In the genomic region with DNA sequence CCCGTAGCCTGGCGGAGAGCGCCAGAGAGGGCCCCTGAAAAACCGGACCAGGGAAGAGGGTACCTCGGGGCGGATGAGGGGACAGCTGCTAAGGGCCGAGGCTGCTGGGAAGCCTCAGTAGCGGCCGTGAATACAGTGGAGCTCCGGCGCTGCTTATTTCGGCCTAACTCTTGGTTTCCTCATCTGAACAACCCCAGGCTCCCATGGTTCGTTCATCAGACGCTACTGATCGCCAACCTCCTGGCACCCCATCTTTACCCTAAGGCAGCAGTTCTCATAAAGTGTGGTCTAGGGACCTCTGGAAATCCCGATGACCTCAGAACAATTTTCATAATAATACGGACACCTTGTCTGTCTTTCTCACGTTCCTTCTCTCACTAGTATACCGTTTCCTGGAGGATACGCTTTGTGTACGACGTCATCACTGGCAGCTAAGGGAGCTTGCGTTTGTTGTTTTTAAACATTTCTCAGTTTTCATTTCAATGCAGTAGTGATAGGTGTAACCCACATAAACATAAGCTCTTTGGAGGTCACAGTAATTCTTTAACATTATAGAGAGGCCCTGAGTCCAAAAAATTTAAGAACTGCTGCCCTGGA, we compare ENCODE assay signal across 1 cellular context.
TF ChIP-seq lines count a peak whose summit lies in the region.

No MANE protein-coding gene starts in this region.

TF ChIP-seq in GM12878, 131 proteins besides CTCF, POLR2A, EP300 and RAD21 (continued from another document):
- TF ChIP-seq ZNF384 (IDR thresholded peaks at IDR 0.05; ENCODE audit: borderline replicate concordance, low read depth, low read length) (no peak), IKZF1 (conservative IDR thresholded peaks at IDR 0.05) (0 out of 2 replicates have a peak, but pooled peaks have one; percentile 26), JUND (IDR thresholded peaks at IDR 0.05; ENCODE audit: low read depth, low read length) (no peak), ZZZ3 (IDR thresholded peaks at IDR 0.05; ENCODE audit: control insufficient read depth, insufficient read length, low read depth) (no peak), TBL1XR1 (IDR thresholded peaks at IDR 0.05; ENCODE audit: low read depth, low read length) (no peak), RB1 (IDR thresholded peaks at IDR 0.05; ENCODE audit: borderline replicate concordance) (no peak)
- TF ChIP-seq, protein P1, sequence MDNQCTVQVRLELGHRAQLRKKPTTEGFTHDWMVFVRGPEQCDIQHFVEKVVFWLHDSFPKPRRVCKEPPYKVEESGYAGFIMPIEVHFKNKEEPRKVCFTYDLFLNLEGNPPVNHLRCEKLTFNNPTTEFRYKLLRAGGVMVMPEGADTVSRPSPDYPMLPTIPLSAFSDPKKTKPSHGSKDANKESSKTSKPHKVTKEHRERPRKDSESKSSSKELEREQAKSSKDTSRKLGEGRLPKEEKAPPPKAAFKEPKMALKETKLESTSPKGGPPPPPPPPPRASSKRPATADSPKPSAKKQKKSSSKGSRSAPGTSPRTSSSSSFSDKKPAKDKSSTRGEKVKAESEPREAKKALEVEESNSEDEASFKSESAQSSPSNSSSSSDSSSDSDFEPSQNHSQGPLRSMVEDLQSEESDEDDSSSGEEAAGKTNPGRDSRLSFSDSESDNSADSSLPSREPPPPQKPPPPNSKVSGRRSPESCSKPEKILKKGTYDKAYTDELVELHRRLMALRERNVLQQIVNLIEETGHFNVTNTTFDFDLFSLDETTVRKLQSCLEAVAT (IDR thresholded peaks at IDR 0.05) = 0 out of 2 replicates have a peak, but pooled peaks have one; percentile 12
TF ChIP-seq in GM12878: peak in this region for 5.
